ENCODE assay signal across 8 cellular contexts in the genomic region with DNA sequence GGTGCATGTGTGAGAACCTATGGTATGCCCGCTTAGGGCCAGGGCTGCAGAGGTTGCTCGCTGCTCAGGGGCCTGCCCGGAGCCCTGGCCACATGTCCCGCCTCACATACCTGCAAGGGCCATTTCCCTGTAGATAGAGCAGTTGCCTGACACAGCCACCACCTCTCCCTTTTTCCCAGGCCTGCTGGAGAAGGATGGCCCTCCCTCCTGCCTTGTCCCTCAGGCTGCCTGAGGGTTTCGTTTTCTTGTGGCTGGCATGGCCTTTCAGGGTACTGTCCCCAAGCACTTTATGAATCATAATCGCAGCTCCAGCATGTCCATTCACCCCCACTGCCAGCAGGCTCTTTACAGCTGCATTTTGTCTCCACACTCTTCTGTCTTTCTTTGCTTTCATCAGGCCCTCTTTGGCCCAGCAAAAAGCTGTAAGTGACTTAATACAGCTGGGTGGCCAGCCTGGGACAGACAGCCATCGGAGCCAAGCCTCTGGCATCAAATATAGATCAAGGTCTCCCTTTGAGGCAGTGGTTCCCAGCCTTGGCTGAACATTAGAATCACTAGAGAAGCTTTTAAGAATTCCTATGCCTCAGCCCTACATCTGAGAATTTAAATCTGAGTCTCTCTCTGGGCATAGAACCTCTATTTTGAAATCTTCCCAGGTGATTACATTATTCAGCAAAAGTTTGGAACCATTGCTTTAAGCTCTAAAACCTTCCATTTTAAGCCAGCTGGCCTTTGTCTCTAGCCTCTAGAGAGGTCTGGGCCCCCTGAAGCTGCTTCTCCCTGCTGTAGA.
DNase-seq lines count a peak whose midpoint lies in the region; ATAC-seq and TF ChIP-seq lines count a peak whose summit lies in the region.

No MANE protein-coding gene starts in this region.

- H3K4me1 Mint-ChIP-seq in natural killer cell treated with Interleukin-12 subunit alpha and Interleukin-12 subunit beta and Interleukin-15 and Interleukin-18, amount 100 ng/mL, for 72 hours (ENCODE audit: low read depth in 2 of 2): peaks cover 43 to 47% of the 10 kb centered on the region in 2 donors

- TF ChIP-seq POLR2A in esophagus squamous epithelium (IDR thresholded peaks at IDR 0.05): no peak

- no peaks in the 10 kb centered on the region for H3K27me3 Mint-ChIP-seq in natural killer cell treated with Interleukin-12 subunit alpha and Interleukin-12 subunit beta and Interleukin-15 and Interleukin-18, amount 100 ng/mL, for 72 hours

- peak overlapping the region; percentile 71 to 94 for H3K27ac Mint-ChIP-seq in natural killer cell treated with Interleukin-12 subunit alpha and Interleukin-12 subunit beta and Interleukin-15 and Interleukin-18, amount 100 ng/mL, for 72 hours

- intact Hi-C loops in Right ventricle myocardium inferior (cut with DNase I) (loop anchor here (5.0 kb wide), 1 partner anchor 61 kb away; no protein-coding TSS in a partner anchor), cardiac septum (cut with DNase I) (no loop called here), esophagus squamous epithelium (cut with DNase I) (no loop called here), aorta (cut with DNase I) (no loop called here)

- no peak for TF ChIP-seq CTCF in esophagus squamous epithelium (IDR thresholded peaks at IDR 0.05)

- H3K9me3 ChIP-seq in esophagus squamous epithelium (no peaks in the 10 kb centered on the region), aorta (ENCODE audit: control insufficient read depth, low read length) (no peaks in the 10 kb centered on the region), MG63 (no peaks in the 10 kb centered on the region)

- no peaks in the 10 kb centered on the region for H3K9me3 Mint-ChIP-seq in natural killer cell treated with Interleukin-12 subunit alpha and Interleukin-12 subunit beta and Interleukin-15 and Interleukin-18, amount 100 ng/mL, for 72 hours

- ATAC-seq in Right ventricle myocardium inferior (peak; percentile 47), aorta (ENCODE audit: low FRiP score) (peak; percentile 2), HG03442 (IDR thresholded peaks at IDR 0.05; ENCODE audit: unreplicated experiment) (no peak)
- peak; percentile 60 to 78 for ATAC-seq in natural killer cell treated with Interleukin-12 subunit alpha and Interleukin-12 subunit beta and Interleukin-15 and Interleukin-18, amount 100 ng/mL, for 72 hours

- WGBS in esophagus squamous epithelium, 2 donors: 36 to 44% methylated on average over 6 to 7 of the region's 7 CpGs
- WGBS in aorta, 2 donors: 16 to 20% methylated on average over 7 of the region's 7 CpGs

- peaks cover 0 to 11% (median 0%) of the 10 kb centered on the region in 3 donors for H3K36me3 ChIP-seq in esophagus squamous epithelium
- H3K36me3 ChIP-seq in aorta (ENCODE audit: control insufficient read depth in 1 of 2, insufficient read depth in 2 of 2, low read length in 1 of 2): no peaks in the 10 kb centered on the region
- H3K36me3 ChIP-seq in MG63: no peaks in the 10 kb centered on the region

- no peaks in the 10 kb centered on the region for H3K36me3 Mint-ChIP-seq in natural killer cell treated with Interleukin-12 subunit alpha and Interleukin-12 subunit beta and Interleukin-15 and Interleukin-18, amount 100 ng/mL, for 72 hours

- peak; percentile 14 for DNase-seq in Right ventricle myocardium inferior (ENCODE audit: missing footprints)
- no peak for DNase-seq in cardiac septum (ENCODE audit: low spot score)
- no peak for DNase-seq in esophagus squamous epithelium (lab: John Stamatoyannopoulos, UW)
- no peak for DNase-seq in natural killer cell treated with Interleukin-12 subunit alpha and Interleukin-12 subunit beta and Interleukin-15 and Interleukin-18, amount 100 ng/mL, for 72 hours (ENCODE audit: low spot score)
- DNase-seq in aorta: no peak
- no peak for DNase-seq in ACHN
- no peak for DNase-seq in MG63

- peaks cover 41 to 79% (median 57%) of the 10 kb centered on the region in 3 donors for H3K4me1 ChIP-seq in esophagus squamous epithelium
- peaks cover 0 to 1% of the 10 kb centered on the region in 2 donors for H3K4me1 ChIP-seq in aorta (ENCODE audit: control insufficient read depth in 1 of 2, insufficient read depth in 2 of 2, low read length in 2 of 2)

- no peak overlapping the region for H3K4me3 Mint-ChIP-seq in natural killer cell treated with Interleukin-12 subunit alpha and Interleukin-12 subunit beta and Interleukin-15 and Interleukin-18, amount 100 ng/mL, for 72 hours

- H3K4me3 ChIP-seq in esophagus squamous epithelium (no peak overlapping the region), aorta (ENCODE audit: low read length in 2 of 2) (no peak overlapping the region), MG63 (no peak overlapping the region)

- peak overlapping the region; percentile 55 to 73 (median 64) for H3K27ac ChIP-seq in esophagus squamous epithelium
- H3K27ac ChIP-seq in aorta (ENCODE audit: low read depth in 1 of 2, low read length in 2 of 2): peak overlapping the region in 1 of 2 donors; percentile 6

- in situ Hi-C loops in ACHN (cut with HindIII; ENCODE audit: low pct_ligation_motif_present, low pct_unique_long_range_greater_than_20kb, low sequenced_read_pairs): no loop called here

- H3K27me3 ChIP-seq in esophagus squamous epithelium: no peaks in the 10 kb centered on the region
- H3K27me3 ChIP-seq in aorta (ENCODE audit: control insufficient read depth in 1 of 2, insufficient read depth in 2 of 2, low read length in 1 of 2): no peaks in the 10 kb centered on the region
- H3K27me3 ChIP-seq in MG63: no peaks in the 10 kb centered on the region
